ENCODE assay signal across 31 cellular contexts in the genomic region with DNA sequence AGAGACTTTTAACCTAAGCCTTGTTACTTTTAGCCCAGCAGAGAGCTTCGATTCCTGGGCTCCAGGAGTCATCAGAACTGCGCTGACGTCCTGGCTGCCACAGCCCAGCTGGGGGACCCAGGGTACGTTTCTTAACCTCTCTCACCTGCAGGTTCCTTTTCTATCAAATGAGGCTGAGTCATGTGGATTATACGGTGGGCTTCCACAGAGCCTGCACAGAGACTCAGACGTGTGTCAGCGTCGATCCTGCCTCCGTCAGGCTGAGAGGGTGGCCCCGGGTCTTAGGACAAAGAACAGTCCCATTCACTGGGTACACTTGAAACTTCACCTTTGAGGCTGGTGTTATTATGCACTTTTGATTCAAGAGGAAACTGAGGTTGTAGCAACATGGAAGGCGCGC.
"Had no signal": no experiment of that assay in that cellular context is flagged by ENCODE, and none has a peak within 500 bp of the region (broad histone marks: within the 10 kb centered on the region; RNA-seq: fewer than 3 reads in every experiment).

No MANE protein-coding gene starts in this region.

- H3K9me3 Mint-ChIP-seq: activated T-helper 17 cell treated with anti-CD3 and anti-CD28 coated beads, Interleukin-2, amount 50 U/mL, for 72 hours; dendritic cell treated with granulocyte-macrophage colony-stimulating factor and Interleukin-4, amounts not matched to agents 40 ng/mL and 50 ng/mL, for 4 days; T-helper 2 cell treated with Interferon-gamma antibody and Interleukin-4, amounts not matched to agents 5 μg/mL and 100 μg/mL, for 36 hours had no signal

- H3K27ac Mint-ChIP-seq: activated B cell treated with CpG ODN at 0.5 μM for 24 hours; activated CD8-positive, alpha-beta T cell treated with anti-CD3 and anti-CD28 coated beads for 36 hours; activated naive CD8-positive, alpha-beta T cell; activated T-helper 17 cell treated with anti-CD3 and anti-CD28 coated beads, Interleukin-2, amount 50 U/mL, for 72 hours; dendritic cell treated with granulocyte-macrophage colony-stimulating factor and Interleukin-4, amounts not matched to agents 40 ng/mL and 50 ng/mL, for 4 days; endodermal cell; T-helper 17 cell; T-helper 2 cell treated with Interferon-gamma antibody and Interleukin-4, amounts not matched to agents 5 μg/mL and 100 μg/mL, for 36 hours had no signal

- H3K36me3 Mint-ChIP-seq: activated naive CD8-positive, alpha-beta T cell had no signal

- H3K27me3 Mint-ChIP-seq: activated B cell treated with CpG ODN at 0.5 μM for 24 hours had no signal

- H3K4me3 Mint-ChIP-seq: activated B cell treated with CpG ODN at 0.5 μM for 24 hours; activated CD8-positive, alpha-beta T cell treated with anti-CD3 and anti-CD28 coated beads for 36 hours; activated naive CD8-positive, alpha-beta T cell; activated T-cell treated with anti-CD3 and anti-CD28 coated beads, Interleukin-2, amount 50 U/mL, for 4 hours; activated T-helper 17 cell treated with anti-CD3 and anti-CD28 coated beads, Interleukin-2, amount 50 U/mL, for 72 hours; dendritic cell treated with granulocyte-macrophage colony-stimulating factor and Interleukin-4, amounts not matched to agents 40 ng/mL and 50 ng/mL, for 4 days; endodermal cell; T-helper 17 cell; T-helper 2 cell treated with Interferon-gamma antibody and Interleukin-4, amounts not matched to agents 5 μg/mL and 100 μg/mL, for 36 hours had no signal

- H3K4me3 ChIP-seq: body of pancreas, coronary artery had no signal

- H3K4me1 Mint-ChIP-seq: activated B cell treated with CpG ODN at 0.5 μM for 24 hours; activated T-helper 17 cell treated with anti-CD3 and anti-CD28 coated beads, Interleukin-2, amount 50 U/mL, for 72 hours; T-helper 17 cell had no signal

- H3K27me3 ChIP-seq: body of pancreas had no signal

- H3K27ac ChIP-seq: body of pancreas, coronary artery, dorsolateral prefrontal cortex, WERI-Rb-1 had no signal

- H3K36me3 ChIP-seq: WERI-Rb-1 had no signal

- H3K4me1 ChIP-seq: body of pancreas had no signal

- ATAC-seq: activated CD4-positive, CD25-positive, alpha-beta regulatory T cell treated with anti-CD3 and anti-CD28 coated beads, Interleukin-2, amount 50 U/mL, for 24 hours; activated CD8-positive, alpha-beta T cell treated with anti-CD3 and anti-CD28 coated beads for 36 hours; activated T-cell treated with anti-CD3 and anti-CD28 coated beads, Interleukin-2, amount 50 U/mL, for 4 hours; activated T-helper 17 cell treated with anti-CD3 and anti-CD28 coated beads, Interleukin-2, amount 50 U/mL, for 72 hours; body of pancreas; esophagus mucosa; T-helper 17 cell had no signal

- DNase-seq: activated B cell treated with CpG ODN at 0.5 μM for 24 hours; activated CD4-positive, alpha-beta T cell treated with anti-CD3 and anti-CD28 coated beads for 48 hours; activated CD4-positive, alpha-beta T cell treated with anti-CD3 and anti-CD28 coated beads, Interleukin-2, amount 50 U/mL, for 1 hour; activated CD4-positive, alpha-beta T cell treated with anti-CD3 and anti-CD28 coated beads, Interleukin-2, amount 50 U/mL, for 48 hours; activated CD8-positive, alpha-beta memory T cell treated with anti-CD3 and anti-CD28 coated beads for 24 hours; activated CD8-positive, alpha-beta T cell treated with anti-CD3 and anti-CD28 coated beads for 36 hours; activated effector memory CD4-positive, alpha-beta T cell treated with Interleukin-2 at 50 U/mL for 16 hours; activated gamma-delta T cell treated with Interleukin-2 at 50 U/mL for 16 hours; activated naive CD4-positive, alpha-beta T cell treated with anti-CD3 and anti-CD28 coated beads, Interleukin-2, amount 50 U/mL, for 16 hours; activated naive CD4-positive, alpha-beta T cell treated with Interleukin-2 at 50 U/mL for 16 hours; activated T-cell treated with anti-CD3 and anti-CD28 coated beads, Interleukin-2, amount 50 U/mL, for 4 hours; amniotic stem cell; anterior cingulate cortex; body of pancreas; caudate nucleus; dorsolateral prefrontal cortex; effector memory CD4-positive, alpha-beta T cell; endodermal cell; foreskin fibroblast; head of caudate nucleus; T-helper 1 cell; T-helper 17 cell; T1000; WERI-Rb-1 had no signal

- H3K9me3 ChIP-seq: body of pancreas had no signal
